In the genomic region with DNA sequence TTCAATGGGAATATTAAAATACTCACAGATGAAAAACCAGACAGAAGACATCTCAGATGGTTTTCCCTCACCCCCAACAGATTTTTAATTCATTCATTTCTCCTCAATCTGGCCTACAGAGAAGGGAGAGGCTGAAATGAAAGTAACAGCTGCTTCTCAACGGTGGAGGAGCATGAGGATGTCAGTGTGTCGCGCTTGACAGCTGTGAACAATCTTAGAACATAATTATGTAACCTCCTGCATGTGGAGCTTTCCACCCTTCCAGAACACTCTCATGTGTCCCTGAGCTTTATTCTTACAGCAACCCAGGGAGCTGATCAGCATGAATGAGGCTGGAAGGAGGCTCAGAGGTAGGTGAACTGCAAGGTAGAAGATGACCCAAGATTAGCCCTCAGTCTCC, we compare ENCODE assay signal across 12 cellular contexts. TPM values are rescaled to one million over a fixed set of nuclear protein-coding genes. Genes with fewer than 3 reads are reported as not detected.
DNase-seq lines count a peak whose midpoint lies in the region; ATAC-seq, FAIRE-seq and TF ChIP-seq lines count a peak whose summit lies in the region.
"Had no signal": no experiment of that assay in that cellular context is flagged by ENCODE, and none has a peak within 500 bp of the region (broad histone marks: within the 10 kb centered on the region; RNA-seq: fewer than 3 reads in every experiment).

No MANE protein-coding gene starts in this region.

- no peak overlapping the region for H3K27ac ChIP-seq in naive thymus-derived CD4-positive, alpha-beta T cell (ENCODE audit: low read depth, low read length)
- H3K27ac ChIP-seq in small intestine (ENCODE audit: low read depth in 1 of 2, low read length in 1 of 2) (no peak overlapping the region), prostate gland (no peak overlapping the region)
- no peak overlapping the region for H3K27ac ChIP-seq in CD8-positive, alpha-beta memory T cell (ENCODE audit: low read depth, low read length)
- H3K27ac ChIP-seq: upper lobe of left lung had no signal

- ATAC-seq in GM18870 (IDR thresholded peaks at IDR 0.05; ENCODE audit: unreplicated experiment) (peak; percentile 78), GM21825 (IDR thresholded peaks at IDR 0.05; ENCODE audit: unreplicated experiment) (peak; percentile 64)
- ATAC-seq in naive thymus-derived CD4-positive, alpha-beta T cell, result no peak

- no peaks in the 10 kb centered on the region for H3K36me3 ChIP-seq in naive thymus-derived CD4-positive, alpha-beta T cell (ENCODE audit: control insufficient read depth in 2 of 3, insufficient read depth in 3 of 3, low read length in 3 of 3)
- H3K36me3 ChIP-seq in small intestine (ENCODE audit: control insufficient read depth in 2 of 2, insufficient read depth in 2 of 2, low read length in 2 of 2) (no peaks in the 10 kb centered on the region), prostate gland (no peaks in the 10 kb centered on the region)
- H3K36me3 ChIP-seq in CD8-positive, alpha-beta memory T cell (ENCODE audit: insufficient read depth, low read length), result no peaks in the 10 kb centered on the region
- H3K36me3 ChIP-seq: upper lobe of left lung had no signal

- H3K4me1 ChIP-seq in naive thymus-derived CD4-positive, alpha-beta T cell (ENCODE audit: control insufficient read depth in 2 of 2, insufficient read depth in 2 of 2, low read length in 2 of 2), result peaks cover 0 to 4% of the 10 kb centered on the region in 2 donors
- H3K4me1 ChIP-seq in small intestine (ENCODE audit: control insufficient read depth in 2 of 2, insufficient read depth in 1 of 2, low read depth in 1 of 2, low read length in 1 of 2) (peaks cover 0 to 5% of the 10 kb centered on the region in 2 donors), prostate gland (replicated peaks) (no peaks in the 10 kb centered on the region)
- peaks cover 7% of the 10 kb centered on the region for H3K4me1 ChIP-seq in CD8-positive, alpha-beta memory T cell (ENCODE audit: insufficient read depth, low read length)

- intact Hi-C loops in naive thymus-derived CD4-positive, alpha-beta T cell (cut with micrococcal nuclease), result loop anchor here in 1 of 2 donors (10.0 kb wide), 1 partner anchor 50 kb away; a partner anchor contains a TSS
- intact Hi-C loops in prostate gland (cut with DNase I), result no loop called here

- FAIRE-seq in small intestine (lab: Jason Lieb, UNC), result no peak
- FAIRE-seq: bronchial epithelial cell had no signal

- DNase-seq in MV-4-11 (lab: John Stamatoyannopoulos, UW) (peak; percentile 56), small intestine (no peak), prostate gland (ENCODE audit: low spot score) (no peak)
- DNase-seq in naive thymus-derived CD4-positive, alpha-beta T cell, result no peak
- DNase-seq in stimulated activated CD4-positive, alpha-beta T cell treated with anti-CD3 and anti-CD28 coated beads, Interleukin-4, amount 100 ng/mL, for 24 hours, result no peak
- DNase-seq in CD8-positive, alpha-beta memory T cell, result no peak
- DNase-seq: NK-92 treated with Interleukin-12 subunit alpha and Interleukin-12 subunit beta, amount 100 ng/mL, for 24 hours; upper lobe of left lung had no signal

- peak overlapping the region in 1 of 10 donors; percentile 22 for H3K4me3 Mint-ChIP-seq in naive thymus-derived CD4-positive, alpha-beta T cell
- peak overlapping the region in 1 of 7 donors; percentile 15 for H3K4me3 Mint-ChIP-seq in CD8-positive, alpha-beta memory T cell

- H3K27ac Mint-ChIP-seq in naive thymus-derived CD4-positive, alpha-beta T cell, result peak overlapping the region in 5 of 9 donors; percentile 21 to 34 (median 23)
- no peak overlapping the region for H3K27ac Mint-ChIP-seq in CD8-positive, alpha-beta memory T cell

- peaks cover 0 to 13% (median 0%) of the 10 kb centered on the region in 5 donors for H3K36me3 Mint-ChIP-seq in naive thymus-derived CD4-positive, alpha-beta T cell
- no peaks in the 10 kb centered on the region for H3K36me3 Mint-ChIP-seq in CD8-positive, alpha-beta memory T cell

- no peak overlapping the region for H3K4me3 ChIP-seq in naive thymus-derived CD4-positive, alpha-beta T cell (ENCODE audit: low read length)
- H3K4me3 ChIP-seq in small intestine (ENCODE audit: low read depth in 1 of 2, low read length in 2 of 2), result no peak overlapping the region
- no peak overlapping the region for H3K4me3 ChIP-seq in prostate gland
- H3K4me3 ChIP-seq in CD8-positive, alpha-beta memory T cell (ENCODE audit: low read length), result no peak overlapping the region
- H3K4me3 ChIP-seq: skin epidermis, upper lobe of left lung had no signal

- WGBS in small intestine, 3 donors, result 58 to 81% (median 70%) methylated on average over 3 of the region's 3 CpGs
- 61% methylated on average over 3 of the region's 3 CpGs for WGBS in prostate gland

- no peak for TF ChIP-seq POLR2A in prostate gland (IDR thresholded peaks at IDR 0.05)

- H3K9me3 ChIP-seq in naive thymus-derived CD4-positive, alpha-beta T cell (ENCODE audit: control insufficient read depth in 2 of 3, low read length in 3 of 3), result no peaks in the 10 kb centered on the region
- H3K9me3 ChIP-seq in small intestine (ENCODE audit: control insufficient read depth, low read depth) (no peaks in the 10 kb centered on the region), prostate gland (no peaks in the 10 kb centered on the region)
- no peaks in the 10 kb centered on the region for H3K9me3 ChIP-seq in CD8-positive, alpha-beta memory T cell (ENCODE audit: low read length)
- H3K9me3 ChIP-seq: upper lobe of left lung had no signal

- CTCF ChIA-PET in naive thymus-derived CD4-positive, alpha-beta T cell (lab: Charles Lee), result no interaction called here
- CTCF ChIA-PET in CD8-positive, alpha-beta memory T cell (lab: Charles Lee), result no interaction called here

- peaks cover 3 to 57% (median 16%) of the 10 kb centered on the region in 7 donors for H3K4me1 Mint-ChIP-seq in naive thymus-derived CD4-positive, alpha-beta T cell
- H3K4me1 Mint-ChIP-seq in CD8-positive, alpha-beta memory T cell, result peaks cover 0 to 5% (median 0%) of the 10 kb centered on the region in 3 donors

- no peaks in the 10 kb centered on the region for H3K27me3 ChIP-seq in naive thymus-derived CD4-positive, alpha-beta T cell (ENCODE audit: control insufficient read depth in 2 of 2, insufficient read depth in 2 of 2, low read length in 2 of 2)
- no peaks in the 10 kb centered on the region for H3K27me3 ChIP-seq in small intestine (ENCODE audit: control insufficient read depth in 2 of 2, insufficient read depth in 2 of 2, low read length in 2 of 2)
- no peaks in the 10 kb centered on the region for H3K27me3 ChIP-seq in prostate gland (replicated peaks; ENCODE audit: insufficient read depth)
- H3K27me3 ChIP-seq in CD8-positive, alpha-beta memory T cell (ENCODE audit: insufficient read depth, low read length, poor library complexity, severe bottlenecking), result no peaks in the 10 kb centered on the region
- H3K27me3 ChIP-seq: upper lobe of left lung had no signal

- H3K27me3 Mint-ChIP-seq in naive thymus-derived CD4-positive, alpha-beta T cell, result peaks cover 0 to 3% (median 0%) of the 10 kb centered on the region in 5 donors
- no peaks in the 10 kb centered on the region for H3K27me3 Mint-ChIP-seq in CD8-positive, alpha-beta memory T cell

- TF ChIP-seq CTCF in prostate gland (IDR thresholded peaks at IDR 0.05), result no peak

- POLR2A ChIA-PET in naive thymus-derived CD4-positive, alpha-beta T cell (lab: Charles Lee), result no interaction called here
- POLR2A ChIA-PET in CD8-positive, alpha-beta memory T cell (lab: Charles Lee), result no interaction called here

- peaks cover 0 to 3% (median 0%) of the 10 kb centered on the region in 11 donors for H3K9me3 Mint-ChIP-seq in naive thymus-derived CD4-positive, alpha-beta T cell
- H3K9me3 Mint-ChIP-seq in CD8-positive, alpha-beta memory T cell, result no peaks in the 10 kb centered on the region

RNA-seq across cellular contexts. Expression of a gene that starts 52.7 kb away (rescaled TPM):
- 10 to 100 TPM in 1 of 5 experiments, 1 to 10 TPM in 4; 1.7 to 21.5 (median 3.3) TPM for total RNA-seq in naive thymus-derived CD4-positive, alpha-beta T cell
- 1 to 10 TPM; 3.2 to 6.5 TPM for polyA plus RNA-seq in naive thymus-derived CD4-positive, alpha-beta T cell
- 10 to 100 TPM in 2 of 3 donors, 1 to 10 TPM in 1; 4.9 to 15.9 (median 11.2) TPM for polyA plus RNA-seq in small intestine
- total RNA-seq in prostate gland, result 10 to 100 TPM in 1 of 2 donors, 1 to 10 TPM in 1; 1.8 to 20.4 TPM
- 1 to 10 TPM; 1.1 TPM for total RNA-seq in CD8-positive, alpha-beta memory T cell
- polyA plus RNA-seq in CD8-positive, alpha-beta memory T cell, result 0.17 TPM

Comparison
In these comparisons a context has a peak if more than half of its experiments do, and no peak if none do; other contexts are left out.
1. H3K27ac Mint-ChIP-seq: peak in naive thymus-derived CD4-positive, alpha-beta T cell (5 of 9); none in CD8-positive, alpha-beta memory T cell (0 of 8).